8 cellular contexts compared by ENCODE assay signal in the genomic region with DNA sequence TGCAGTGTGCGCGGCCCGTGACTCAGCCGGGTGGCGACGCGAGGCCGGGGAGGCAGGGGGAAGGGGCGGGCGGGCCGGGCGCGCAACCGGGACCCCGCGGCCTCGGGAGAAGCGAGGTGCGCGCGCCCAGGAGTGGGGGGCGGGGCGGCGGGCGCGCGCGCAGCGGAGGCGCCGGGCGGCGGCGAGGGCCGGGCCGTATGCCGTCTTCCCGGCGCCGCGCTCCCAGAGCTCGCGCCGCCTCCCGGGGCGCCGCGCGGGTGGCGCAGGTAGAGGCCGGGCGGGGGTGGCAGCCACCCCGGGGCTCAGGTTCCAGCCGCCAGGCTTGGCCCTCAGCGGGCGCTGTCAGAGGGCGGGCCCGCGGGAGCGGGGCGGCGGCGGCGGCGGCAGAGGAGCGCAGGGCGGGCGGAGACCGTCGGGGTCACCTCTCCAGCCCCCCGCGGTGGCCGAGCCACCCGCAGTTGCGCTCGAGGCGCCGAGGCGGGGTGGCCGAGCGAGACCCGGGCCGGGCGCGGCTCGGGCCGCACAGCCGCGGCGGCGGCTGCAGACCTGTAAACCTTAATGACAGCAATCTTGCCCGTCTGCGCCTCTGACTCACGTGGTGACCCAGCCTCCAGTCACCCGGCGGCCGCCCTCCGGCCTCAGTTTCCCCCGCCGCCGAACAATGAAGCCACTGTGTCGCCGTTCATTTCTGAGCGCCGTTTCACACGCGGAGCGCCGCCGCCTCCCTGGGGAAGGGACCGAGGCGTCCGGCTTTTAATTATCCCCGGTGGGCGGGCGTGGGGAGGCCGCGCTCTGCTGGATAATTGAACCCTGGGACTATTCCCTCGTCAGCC. TPM values are rescaled to one million over a fixed set of nuclear protein-coding genes. Genes with fewer than 3 reads are reported as not detected.
A peak's percentile ranks its signal among the peaks of the same experiment; 100 is the strongest.
DNase-seq lines count a peak whose midpoint lies in the region; ATAC-seq, FAIRE-seq and TF ChIP-seq lines count a peak whose summit lies in the region.

No MANE protein-coding gene starts in this region.

- H3K36me3 ChIP-seq in CD8-positive, alpha-beta T cell (ENCODE audit: insufficient read depth, low read length), result no peaks in the 10 kb centered on the region
- no peaks in the 10 kb centered on the region for H3K36me3 ChIP-seq in HUES6 (ENCODE audit: control insufficient read depth, insufficient read depth, low read length)
- no peaks in the 10 kb centered on the region for H3K36me3 ChIP-seq in GM12878 (ENCODE audit: control insufficient read depth in 2 of 2, insufficient read depth in 2 of 2, low read length in 1 of 2)

- BruUV-seq in GM12878 (replicated peaks; lab: Mats Ljungman, UMichigan), result no TSS peak

- FAIRE-seq in GM12878 (lab: Jason Lieb, UNC), result no peak

- H3K27ac Mint-ChIP-seq in CD8-positive, alpha-beta T cell, result no peak overlapping the region
- no peak overlapping the region for H3K27ac Mint-ChIP-seq in T-helper 2 cell treated with Interferon-gamma antibody and Interleukin-4, amounts not matched to agents 5 μg/mL and 100 μg/mL, for 36 hours

- POLR2A ChIA-PET in CD8-positive, alpha-beta T cell (lab: Charles Lee), result no interaction called here
- POLR2A ChIA-PET in GM12878 (lab: Charles Lee), result no interaction called here

- ATAC-seq in CD8-positive, alpha-beta T cell, result peak; percentile 77
- ATAC-seq in GM19463 (IDR thresholded peaks at IDR 0.05; ENCODE audit: unreplicated experiment), result peak; percentile 71
- ATAC-seq in GM12878, result peak; percentile 77
- ATAC-seq in HG02840 (IDR thresholded peaks at IDR 0.05; ENCODE audit: low FRiP score, unreplicated experiment), result no peak

- no peak for TF ChIP-seq CTCF in CD8-positive, alpha-beta T cell (IDR thresholded peaks at IDR 0.05)
- no peak for TF ChIP-seq CTCF in GM12878 (IDR thresholded peaks at IDR 0.05 in 2 of 3, conservative IDR thresholded peaks at IDR 0.05 in 1 of 3; ENCODE audit: control insufficient read depth in 2 of 3, extremely low read depth in 1 of 3, insufficient read depth in 1 of 3, low read depth in 3 of 3, low read length in 3 of 3)

- peak overlapping the region; percentile 68 for H2AFZ ChIP-seq in GM12878 (ENCODE audit: control insufficient read depth, low read depth, low read length)

- intact Hi-C loops in CD8-positive, alpha-beta T cell (cut with DNase I, micrococcal nuclease), result loop anchor here (1.0 to 10.0 kb wide), 5 partner anchors 24 to 301 kb away; no protein-coding TSS in a partner anchor
- intact Hi-C loops in GM12878 (cut with micrococcal nuclease; ENCODE audit: unreplicated experiment), result no loop called here

- peak overlapping the region; percentile 48 for H3K4me3 ChIP-seq in CD8-positive, alpha-beta T cell (ENCODE audit: low read depth, low read length)
- peak overlapping the region; percentile 76 for H3K4me3 ChIP-seq in HUES6 (ENCODE audit: low read depth, low read length)
- peak overlapping the region; percentile 73 for H3K4me3 ChIP-seq in GM12878

- no peaks in the 10 kb centered on the region for H3K9me3 Mint-ChIP-seq in CD8-positive, alpha-beta T cell
- H3K9me3 Mint-ChIP-seq in T-helper 2 cell treated with Interferon-gamma antibody and Interleukin-4, amounts not matched to agents 5 μg/mL and 100 μg/mL, for 36 hours, result no peaks in the 10 kb centered on the region

- peak in 6 of 7 experiments; percentile 28 to 64 (median 54) for DNase-seq in CD8-positive, alpha-beta T cell
- DNase-seq in T-helper 2 cell treated with Interferon-gamma antibody and Interleukin-4, amounts not matched to agents 5 μg/mL and 100 μg/mL, for 36 hours (ENCODE audit: low spot score), result peak; percentile 56
- DNase-seq in GM12878 (ENCODE audit: low read depth, low spot score) (no peak), islet precursor cell (peak; percentile 93)
- peak; percentile 14 to 32 for DNase-seq in stimulated activated CD4-positive, alpha-beta T cell treated with anti-CD3 and anti-CD28 coated beads, Interleukin-1b, Interleukin-23, amount 100 ng/mL, for 1 hour (ENCODE audit: low read depth in 2 of 2)

- in situ Hi-C loops in GM12878 (cut with MboI), result no loop called here

- RAD21 ChIA-PET in GM12878 (lab: Charles Lee; ENCODE audit: unreplicated experiment), result no interaction called here

- no peaks in the 10 kb centered on the region; the same call in 1 of the 2 replicates for H4K20me1 ChIP-seq in GM12878 (ENCODE audit: control insufficient read depth, insufficient read depth)

- under 1% methylated on average over 48 of the region's 119 CpGs for WGBS in GM12878 (ENCODE audit: insufficient coverage, insufficient replicate concordance, low lambda C conversion rate, missing lambda C conversion rate)

- TF ChIP-seq RAD21 in GM12878 (IDR thresholded peaks at IDR 0.05; ENCODE audit: insufficient read depth, low read depth, low read length), result no peak

- H3K79me2 ChIP-seq in GM12878 (ENCODE audit: control insufficient read depth, insufficient read depth, low read length), result no peaks in the 10 kb centered on the region

- no peak overlapping the region for H3K27ac ChIP-seq in CD8-positive, alpha-beta T cell (ENCODE audit: low read depth, low read length)
- H3K27ac ChIP-seq in HUES6 (ENCODE audit: low read depth, low read length) (peak overlapping the region; percentile 98; the same call in 1 of the 2 replicates), GM12878 (ENCODE audit: control insufficient read depth, insufficient read depth) (no peak overlapping the region)

- no peaks in the 10 kb centered on the region for H3K36me3 Mint-ChIP-seq in CD8-positive, alpha-beta T cell
- no peaks in the 10 kb centered on the region for H3K36me3 Mint-ChIP-seq in T-helper 2 cell treated with Interferon-gamma antibody and Interleukin-4, amounts not matched to agents 5 μg/mL and 100 μg/mL, for 36 hours (ENCODE audit: low read depth)

- SMC1A ChIA-PET in GM12878 (lab: Charles Lee; ENCODE audit: uncharacterized antibody, unreplicated experiment), result no interaction called here

- CTCF ChIA-PET in CD8-positive, alpha-beta T cell (lab: Charles Lee), result no interaction called here
- CTCF ChIA-PET in GM12878 (lab: Yijun Ruan, JAX), result interaction anchor here (0.7 kb wide), 2 partner anchors 154 to 204 kb away, joined by 3 read pairs; no protein-coding TSS in a partner anchor

- H3K9ac ChIP-seq in HUES6 (ENCODE audit: low read length) (peak overlapping the region; percentile 90), GM12878 (ENCODE audit: control insufficient read depth, insufficient read depth, low read length) (no peak overlapping the region)

- peaks cover 29% of the 10 kb centered on the region for H3K27me3 Mint-ChIP-seq in CD8-positive, alpha-beta T cell (ENCODE audit: low read depth)
- peaks cover 49% of the 10 kb centered on the region for H3K27me3 Mint-ChIP-seq in T-helper 2 cell treated with Interferon-gamma antibody and Interleukin-4, amounts not matched to agents 5 μg/mL and 100 μg/mL, for 36 hours (ENCODE audit: low read depth)

- H3K4me2 ChIP-seq in GM12878 (ENCODE audit: control insufficient read depth, insufficient read depth), result peak overlapping the region; percentile 75

- H3K4me1 ChIP-seq in CD8-positive, alpha-beta T cell (ENCODE audit: insufficient read depth, low read length), result peaks cover 11% of the 10 kb centered on the region
- H3K4me1 ChIP-seq in HUES6 (ENCODE audit: control insufficient read depth, insufficient read depth, low read length), result peaks cover 39% of the 10 kb centered on the region
- H3K4me1 ChIP-seq in GM12878 (ENCODE audit: control insufficient read depth, insufficient read depth, low read length), result 0 out of 2 replicates have a peak, but pooled peaks cover 4% of the 10 kb centered on the region

- TF ChIP-seq EP300 in GM12878 (IDR thresholded peaks at IDR 0.05; ENCODE audit: borderline replicate concordance in 1 of 2, control insufficient read depth in 1 of 2, low read depth in 2 of 2, low read length in 2 of 2), result no peak

- peak overlapping the region; percentile 81 for H3K4me3 Mint-ChIP-seq in CD8-positive, alpha-beta T cell
- peak overlapping the region; percentile 72 for H3K4me3 Mint-ChIP-seq in T-helper 2 cell treated with Interferon-gamma antibody and Interleukin-4, amounts not matched to agents 5 μg/mL and 100 μg/mL, for 36 hours

- H3K9me3 ChIP-seq in CD8-positive, alpha-beta T cell (ENCODE audit: low read length), result no peaks in the 10 kb centered on the region
- no peaks in the 10 kb centered on the region for H3K9me3 ChIP-seq in HUES6 (ENCODE audit: control insufficient read depth, insufficient read depth, low read depth, low read length)
- no peaks in the 10 kb centered on the region for H3K9me3 ChIP-seq in GM12878 (replicated peaks; ENCODE audit: control insufficient read depth, insufficient read depth, low read length)

- peaks cover 7% of the 10 kb centered on the region for H3K4me1 Mint-ChIP-seq in CD8-positive, alpha-beta T cell (ENCODE audit: low read depth)
- peaks cover 9% of the 10 kb centered on the region for H3K4me1 Mint-ChIP-seq in T-helper 2 cell treated with Interferon-gamma antibody and Interleukin-4, amounts not matched to agents 5 μg/mL and 100 μg/mL, for 36 hours (ENCODE audit: low read depth)

- no peaks in the 10 kb centered on the region for H3K27me3 ChIP-seq in CD8-positive, alpha-beta T cell (ENCODE audit: insufficient read depth, low read length)
- H3K27me3 ChIP-seq in HUES6 (ENCODE audit: control insufficient read depth, insufficient read depth, low read length) (peaks cover 18% of the 10 kb centered on the region; the same call in 1 of the 2 replicates), GM12878 (replicated peaks in 1 of 2; ENCODE audit: control insufficient read depth in 2 of 2, insufficient read depth in 2 of 2, low read length in 1 of 2) (peaks cover 0 to 1% of the 10 kb centered on the region in 2 experiments; a peak in 2 of 4 replicates)

- no peak; the same call in 1 of the 2 replicates for TF ChIP-seq POLR2A in GM12878 (IDR thresholded peaks at IDR 0.05; ENCODE audit: low read depth, low read length)

RNA-seq across cellular contexts. Expression of gene SMAD7, which starts 25.3 kb away (rescaled TPM):
- 100 to 1,000 TPM; 227 to 236 TPM for total RNA-seq in CD8-positive, alpha-beta T cell
- 36.4 and 43.3 TPM in 2 replicates for total RNA-seq in GM12878 (2013; cell fraction: nucleolus; rRNA removed)
- total RNA-seq in GM12878 (2014; rRNA removed) (11.7 and 14.8 TPM in 2 replicates), GM12878 (2014; rRNA removed; fragmentation: Illumina TruSeq; extraction: Trizol) (8.4 and 10.3 TPM in 2 replicates), GM12878 (2021) (13.1 and 14.1 TPM in 2 replicates)
- polyA plus RNA-seq in GM12878 (2011; ENCODE audit: low read depth), result 2.7 TPM
- polyA plus RNA-seq in GM12878 (2011; rRNA removed) (19.0 and 22.5 TPM in 2 replicates), GM12878 (2014; fragmentation: Illumina TruSeq; extraction: Trizol) (4.3 and 6.4 TPM in 2 replicates), GM12878 (2014; fragmentation: Nextera tagmentation; extraction: Ambion mirVana) (1 to 10 TPM; 1.3 to 1.8 TPM), GM12878 (2014; rRNA removed) (8.6 and 9.7 TPM in 2 replicates), GM12878 (2016; fragmentation: Nextera tagmentation; extraction: Ambion mirVana) (1 to 10 TPM; 2.0 to 3.8 TPM)
- 24.3 and 24.7 TPM in 2 replicates for polyA plus RNA-seq in GM12878 (2011; cell fraction: cytosol; rRNA removed)
- 34.6 and 47.7 TPM in 2 replicates for polyA plus RNA-seq in GM12878 (2011; cell fraction: nucleus; rRNA removed)
- 7.3 and 8.5 TPM in 2 replicates for polyA plus RNA-seq in GM12878 (2012)
- polyA minus RNA-seq in GM12878 (2011; rRNA and poly(A)+ RNA removed), result 28.1 and 47.6 TPM in 2 replicates
- polyA minus RNA-seq in GM12878 (2011; cell fraction: cytosol; rRNA and poly(A)+ RNA removed), result 16.8 and 23.7 TPM in 2 replicates
- polyA minus RNA-seq in GM12878 (2011; cell fraction: nucleus; rRNA and poly(A)+ RNA removed), result 23.5 and 38.0 TPM in 2 replicates

Comparison
In these comparisons a context has a peak if more than half of its experiments do, and no peak if none do; other contexts are left out.
1. RNA of gene SMAD7, which starts 25.3 kb away (total RNA-seq): 227 to 236 TPM in CD8-positive, alpha-beta T cell; 8.4 to 43.3 TPM in GM12878; every median in the first group is over 4 times any median in the second.
2. Peak in every context shown above with its lines, with median percentiles within 50 percentile points of each other: H3K4me3 ChIP-seq.